Comparison of ENCODE assay signal across 8 cellular contexts in genomic region chr6:133951881-133952814, GRCh38. TPM values are rescaled to one million over a fixed set of nuclear protein-coding genes. Genes with fewer than 3 reads are reported as not detected.
DNase-seq lines count a peak whose midpoint lies in the region; ATAC-seq and TF ChIP-seq lines count a peak whose summit lies in the region.

No MANE protein-coding gene starts in this region.

- no peaks in the 10 kb centered on the region for H3K36me3 Mint-ChIP-seq in WTC11

- ATAC-seq in HG02870 (IDR thresholded peaks at IDR 0.05; ENCODE audit: unreplicated experiment) (peak; percentile 37), WTC11 (peak; percentile 36)

- POLR2A ChIA-PET in WTC11 (lab: Charles Lee), result interaction anchor here (1.0 kb wide), 1 partner anchor 145 kb away, joined by 5 read pairs; no protein-coding TSS in a partner anchor

- H3K27ac Mint-ChIP-seq in WTC11, result no peak overlapping the region

- H3K27me3 Mint-ChIP-seq in WTC11 (ENCODE audit: low read depth), result peaks cover 11% of the 10 kb centered on the region

- DNase-seq in 8988T (peak; percentile 28), NCI-H1930 (lab: John Stamatoyannopoulos, UW) (peak; percentile 31 to 42), WTC11 (ENCODE audit: low spot score) (peak; percentile 26), cerebellar cortex (ENCODE audit: low spot score) (peak; percentile 76), islet precursor cell (peak; percentile 79)
- peak; percentile 33 for DNase-seq in stimulated activated CD4-positive, alpha-beta T cell treated with anti-CD3 and anti-CD28 coated beads, Interleukin-12 subunit alpha, Interleukin-12 subunit beta, amount 100 ng/mL, for 4 hours

- peak overlapping the region; percentile 96 for H3K4me3 Mint-ChIP-seq in WTC11

- CTCF ChIA-PET in WTC11 (lab: Charles Lee), result interaction anchor here (0.6 to 2.7 kb wide), 9 partner anchors 10 to 169 kb away, joined by 3 to 14 read pairs (median 3); no protein-coding TSS in a partner anchor

- TF ChIP-seq POLR2A in GM15510 (IDR thresholded peaks at IDR 0.05; ENCODE audit: borderline replicate concordance, extremely low read depth, insufficient read length), result peak; percentile 59

- peak; percentile 35 for TF ChIP-seq CTCF in WTC11 (IDR thresholded peaks at IDR 0.05)

- H3K9me3 Mint-ChIP-seq in WTC11, result no peaks in the 10 kb centered on the region

- H3K4me1 Mint-ChIP-seq in WTC11, result peaks cover 34% of the 10 kb centered on the region

TF ChIP-seq in WTC11, 78 proteins besides CTCF, POLR2A, EP300 and RAD21:
- no peak for TF ChIP-seq ZBTB21 (CRISPR knock-in tag; IDR thresholded peaks at IDR 0.05; ENCODE audit: borderline replicate concordance)
- TF ChIP-seq FOXP1 (CRISPR knock-in tag; IDR thresholded peaks at IDR 0.05; ENCODE audit: borderline replicate concordance), result peak; percentile 43; the same call in 1 of the 2 replicates
- peak; percentile 73 for TF ChIP-seq ZNF423 (CRISPR knock-in tag; IDR thresholded peaks at IDR 0.05)
- peak; percentile 59 for TF ChIP-seq MAX (CRISPR knock-in tag; IDR thresholded peaks at IDR 0.05)
- 0 out of 2 replicates have a peak, but pooled peaks have one; percentile 15 for TF ChIP-seq SMAD3 (CRISPR knock-in tag; IDR thresholded peaks at IDR 0.05; ENCODE audit: borderline replicate concordance)
- 0 out of 2 replicates have a peak, but pooled peaks have one; percentile 54 for TF ChIP-seq RELA (CRISPR knock-in tag; IDR thresholded peaks at IDR 0.05; ENCODE audit: borderline replicate concordance)
- TF ChIP-seq USF1 (CRISPR knock-in tag; IDR thresholded peaks at IDR 0.05), result no peak

RNA-seq across cellular contexts. Expression of gene TBPL1, which starts 0.9 kb away (rescaled TPM):
- total RNA-seq in WTC11 (2021), result 39.8 to 44.0 TPM (median 42.1 TPM) in 3 replicates

Comparison
In these comparisons a context has a peak if more than half of its experiments do, and no peak if none do; other contexts are left out.
1. Peak in every context shown above with its lines: DNase-seq and ATAC-seq.
2. DNase-seq: peak in every context shown above with its lines; median percentile 79 in islet precursor cell; 76 in cerebellar cortex; 36 in NCI-H1930; 33 in stimulated activated CD4-positive, alpha-beta T cell treated with anti-CD3 and anti-CD28 coated beads, Interleukin-12 subunit alpha, Interleukin-12 subunit beta, amount 100 ng/mL, for 4 hours; 28 in 8988T; 26 in WTC11.